Comparison of ENCODE assay signal across 1 cellular context in the genomic region with DNA sequence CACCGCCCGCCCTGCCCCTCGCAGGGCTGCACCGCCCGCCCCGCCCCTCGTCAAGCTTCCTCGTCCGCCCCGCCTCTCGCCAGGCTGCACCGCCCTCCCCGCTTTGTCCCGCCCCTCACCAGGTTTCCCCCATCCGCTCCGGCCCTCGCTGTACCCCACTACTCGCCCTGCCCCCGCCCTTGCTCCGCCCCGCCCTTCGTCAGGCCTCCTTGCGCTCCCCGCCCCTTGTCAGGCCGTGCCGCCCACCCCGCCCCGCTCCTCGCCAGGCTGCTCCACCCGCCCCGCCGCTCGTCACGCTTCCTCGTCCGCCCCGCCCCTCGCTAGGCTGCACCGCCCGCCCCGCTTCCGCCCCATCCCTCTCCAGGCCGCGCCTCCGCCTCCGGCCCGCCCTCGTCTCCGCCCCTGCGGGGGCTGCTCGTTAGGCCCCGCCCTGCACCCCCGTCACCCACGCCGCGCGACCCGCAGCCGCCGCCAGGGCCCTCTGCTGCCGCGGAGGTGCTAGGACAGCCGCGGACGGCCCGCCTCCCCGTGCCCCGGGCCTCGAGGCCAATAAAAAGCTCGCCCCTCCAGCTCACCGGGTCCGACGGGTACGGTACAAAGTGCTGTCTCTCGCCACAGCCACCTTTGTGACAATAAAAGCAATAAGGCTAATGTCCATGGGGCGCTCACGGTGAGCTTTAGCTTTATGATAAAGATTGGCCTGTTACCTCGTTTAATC.
TF ChIP-seq lines count a peak whose summit lies in the region.

No MANE protein-coding gene starts in this region.

TF ChIP-seq in IMR-90, 13 proteins besides CTCF, POLR2A, EP300 and RAD21:
- TF ChIP-seq BHLHE40 (IDR thresholded peaks at IDR 0.05; ENCODE audit: low read depth, low read length) (peak; percentile 45; the same call in 1 of the 2 replicates), USF2 (IDR thresholded peaks at IDR 0.05; ENCODE audit: low read depth, low read length) (no peak), SMC3 (IDR thresholded peaks at IDR 0.05; ENCODE audit: low read depth, low read length) (peak; percentile 32; the same call in 1 of the 2 replicates), MAFK (IDR thresholded peaks at IDR 0.05; ENCODE audit: low read depth, low read length) (no peak), MAZ (IDR thresholded peaks at IDR 0.05; ENCODE audit: borderline replicate concordance, low read depth, low read length) (peak; percentile 95), FOS (IDR thresholded peaks at IDR 0.05; ENCODE audit: low read depth, low read length) (no peak), RCOR1 (IDR thresholded peaks at IDR 0.05; ENCODE audit: insufficient replicate concordance, low read length) (no peak), CEBPB (IDR thresholded peaks at IDR 0.05; ENCODE audit: low read depth, low read length) (no peak), NFE2L2 (IDR thresholded peaks at IDR 0.05; ENCODE audit: low read depth, low read length) (no peak), CHD1 (IDR thresholded peaks at IDR 0.05; ENCODE audit: low read depth, low read length) (no peak)
- TF ChIP-seq, protein P1, sequence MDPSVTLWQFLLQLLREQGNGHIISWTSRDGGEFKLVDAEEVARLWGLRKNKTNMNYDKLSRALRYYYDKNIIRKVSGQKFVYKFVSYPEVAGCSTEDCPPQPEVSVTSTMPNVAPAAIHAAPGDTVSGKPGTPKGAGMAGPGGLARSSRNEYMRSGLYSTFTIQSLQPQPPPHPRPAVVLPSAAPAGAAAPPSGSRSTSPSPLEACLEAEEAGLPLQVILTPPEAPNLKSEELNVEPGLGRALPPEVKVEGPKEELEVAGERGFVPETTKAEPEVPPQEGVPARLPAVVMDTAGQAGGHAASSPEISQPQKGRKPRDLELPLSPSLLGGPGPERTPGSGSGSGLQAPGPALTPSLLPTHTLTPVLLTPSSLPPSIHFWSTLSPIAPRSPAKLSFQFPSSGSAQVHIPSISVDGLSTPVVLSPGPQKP (IDR thresholded peaks at IDR 0.05; ENCODE audit: borderline replicate concordance, low read depth, low read length), result no peak
TF ChIP-seq in IMR-90: peak in this region for 3.
